11 cellular contexts compared by ENCODE assay signal in the genomic region with DNA sequence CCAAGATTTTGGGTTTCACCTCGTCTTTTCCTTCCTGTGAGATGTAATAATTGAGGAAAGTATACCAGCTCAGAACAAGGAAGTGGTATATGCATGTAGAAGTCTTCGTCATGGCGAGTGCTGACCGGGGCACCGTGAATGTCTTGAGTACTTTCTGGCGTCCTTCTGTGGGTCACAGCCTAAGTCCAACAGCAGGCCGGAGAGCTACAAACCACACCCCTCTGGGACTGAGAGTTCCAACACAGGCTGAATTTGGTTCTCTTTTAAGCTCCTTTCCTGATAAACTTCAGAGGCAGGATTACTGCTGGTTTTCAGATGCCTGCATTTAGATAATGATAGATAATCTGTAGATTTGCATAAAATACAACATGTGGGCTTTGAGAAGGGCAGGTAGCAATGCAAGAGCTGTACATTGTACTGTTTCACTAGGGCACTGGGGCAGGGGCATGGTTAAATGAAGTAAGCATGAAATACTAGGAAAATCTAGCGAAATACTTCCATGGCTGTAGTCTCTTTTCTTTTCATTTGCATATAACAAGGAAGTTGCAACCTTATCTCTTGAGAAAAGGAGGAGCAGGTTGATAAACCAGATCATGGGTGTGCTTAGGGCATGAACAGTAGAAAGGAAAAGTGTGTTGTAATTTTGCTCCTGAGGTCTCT. TPM values are rescaled to one million over a fixed set of nuclear protein-coding genes. Genes with fewer than 3 reads are reported as not detected.
DNase-seq lines count a peak whose midpoint lies in the region; ATAC-seq and TF ChIP-seq lines count a peak whose summit lies in the region.
"Had no signal": no experiment of that assay in that cellular context is flagged by ENCODE, and none has a peak within 500 bp of the region (broad histone marks: within the 10 kb centered on the region; RNA-seq: fewer than 3 reads in every experiment).

A gene with protein sequence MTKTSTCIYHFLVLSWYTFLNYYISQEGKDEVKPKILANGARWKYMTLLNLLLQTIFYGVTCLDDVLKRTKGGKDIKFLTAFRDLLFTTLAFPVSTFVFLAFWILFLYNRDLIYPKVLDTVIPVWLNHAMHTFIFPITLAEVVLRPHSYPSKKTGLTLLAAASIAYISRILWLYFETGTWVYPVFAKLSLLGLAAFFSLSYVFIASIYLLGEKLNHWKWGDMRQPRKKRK (minus strand): TSS at position 156 of the 660 bp plus-strand sequence. CDS start 44 bp downstream, at position 112.

- no peak within 1 kb of the TSS for H3K4me3 ChIP-seq in Loucy (ENCODE audit: low read length, poor library complexity, severe bottlenecking)
- H3K4me3 ChIP-seq in ectodermal cell (ENCODE audit: insufficient read depth, low read depth, low read length), result no peak within 1 kb of the TSS
- no peak within 1 kb of the TSS for H3K4me3 ChIP-seq in naive thymus-derived CD4-positive, alpha-beta T cell (ENCODE audit: low read length)
- no peak within 1 kb of the TSS for H3K4me3 ChIP-seq in CD4-positive, alpha-beta memory T cell (ENCODE audit: low read length in 2 of 2)

- H3K27ac Mint-ChIP-seq in CD14-positive monocyte, result peak within 1 kb of the TSS in 3 of 7 donors; percentile 56 to 79 (median 75)
- peak within 1 kb of the TSS in 4 of 9 donors; percentile 27 to 36 (median 32) for H3K27ac Mint-ChIP-seq in naive thymus-derived CD4-positive, alpha-beta T cell
- H3K27ac Mint-ChIP-seq in CD4-positive, alpha-beta memory T cell, result peak within 1 kb of the TSS in 1 of 7 donors; percentile 16
- H3K27ac Mint-ChIP-seq: B cell had no signal

- no peaks in the 10 kb centered on the region for H3K79me2 ChIP-seq in Loucy (ENCODE audit: insufficient read depth, low read length)

- CTCF ChIA-PET in naive thymus-derived CD4-positive, alpha-beta T cell (lab: Charles Lee), result no interaction called here
- CTCF ChIA-PET in CD4-positive, alpha-beta memory T cell (lab: Charles Lee; ENCODE audit: partially characterized antibody), result no interaction called here

- H2AFZ ChIP-seq in Loucy (ENCODE audit: low read length), result 0 out of 2 replicates have a peak within 1 kb of the TSS, but pooled peaks have one; percentile 52

- no peak within 1 kb of the TSS for H3K9ac ChIP-seq in Loucy (ENCODE audit: low read depth, low read length, poor library complexity, severe bottlenecking)

- ATAC-seq in naive thymus-derived CD4-positive, alpha-beta T cell, result peak; percentile 27
- no peak for ATAC-seq in GM18520 (IDR thresholded peaks at IDR 0.05; ENCODE audit: unreplicated experiment)

- intact Hi-C loops in CD14-positive monocyte (cut with micrococcal nuclease), result no loop called here
- intact Hi-C loops in naive thymus-derived CD4-positive, alpha-beta T cell (cut with micrococcal nuclease), result no loop called here
- intact Hi-C loops in CD4-positive, alpha-beta memory T cell (cut with micrococcal nuclease), result no loop called here

- H3K27me3 ChIP-seq in Loucy (ENCODE audit: insufficient read depth, low read length, poor library complexity, severe bottlenecking) (no peaks in the 10 kb centered on the region), ectodermal cell (ENCODE audit: control insufficient read depth, insufficient read depth, low read length, poor library complexity, severe bottlenecking) (no peaks in the 10 kb centered on the region)
- no peaks in the 10 kb centered on the region for H3K27me3 ChIP-seq in naive thymus-derived CD4-positive, alpha-beta T cell (ENCODE audit: control insufficient read depth in 2 of 2, insufficient read depth in 2 of 2, low read length in 2 of 2)
- no peaks in the 10 kb centered on the region for H3K27me3 ChIP-seq in CD4-positive, alpha-beta memory T cell (ENCODE audit: insufficient read depth, low read length)

- WGBS in ectodermal cell, 2 experiments, result 93 to 94% methylated on average over 8 of the region's 8 CpGs

- H3K4me1 ChIP-seq in Loucy (ENCODE audit: insufficient read depth, low read length, poor library complexity, severe bottlenecking) (peaks cover 11% of the 10 kb centered on the region), ectodermal cell (ENCODE audit: control insufficient read depth, insufficient read depth, low read length) (peaks cover 3% of the 10 kb centered on the region)
- H3K4me1 ChIP-seq in naive thymus-derived CD4-positive, alpha-beta T cell (ENCODE audit: control insufficient read depth in 2 of 2, insufficient read depth in 2 of 2, low read length in 2 of 2), result no peaks in the 10 kb centered on the region
- H3K4me1 ChIP-seq in CD4-positive, alpha-beta memory T cell (ENCODE audit: insufficient read depth, low read length), result no peaks in the 10 kb centered on the region

- POLR2A ChIA-PET in naive thymus-derived CD4-positive, alpha-beta T cell (lab: Charles Lee), result no interaction called here
- POLR2A ChIA-PET in CD4-positive, alpha-beta memory T cell (lab: Charles Lee; ENCODE audit: partially characterized antibody), result no interaction called here

- no peaks in the 10 kb centered on the region for H3K9me3 ChIP-seq in Loucy (ENCODE audit: insufficient read depth, low read depth, low read length)
- H3K9me3 ChIP-seq in ectodermal cell (ENCODE audit: control insufficient read depth, low read length), result no peaks in the 10 kb centered on the region
- no peaks in the 10 kb centered on the region for H3K9me3 ChIP-seq in naive thymus-derived CD4-positive, alpha-beta T cell (ENCODE audit: control insufficient read depth in 2 of 3, low read length in 3 of 3)
- no peaks in the 10 kb centered on the region for H3K9me3 ChIP-seq in CD4-positive, alpha-beta memory T cell (ENCODE audit: control insufficient read depth in 1 of 2, low read length in 2 of 2)

- H3F3A ChIP-seq in Loucy (ENCODE audit: low read depth), result no peaks in the 10 kb centered on the region

- no peaks in the 10 kb centered on the region for H3K36me3 Mint-ChIP-seq in CD14-positive monocyte
- H3K36me3 Mint-ChIP-seq in naive thymus-derived CD4-positive, alpha-beta T cell, result peaks cover 0 to 6% (median 0%) of the 10 kb centered on the region in 5 donors
- H3K36me3 Mint-ChIP-seq in CD4-positive, alpha-beta memory T cell, result no peaks in the 10 kb centered on the region

- no peak within 1 kb of the TSS for H3K4me3 Mint-ChIP-seq in CD14-positive monocyte
- no peak within 1 kb of the TSS for H3K4me3 Mint-ChIP-seq in naive thymus-derived CD4-positive, alpha-beta T cell
- H3K4me3 Mint-ChIP-seq in CD4-positive, alpha-beta memory T cell, result no peak within 1 kb of the TSS
- H3K4me3 Mint-ChIP-seq: B cell had no signal

- H3K27me3 Mint-ChIP-seq in CD14-positive monocyte (ENCODE audit: low read depth in 3 of 3), result peaks cover 0 to 8% (median 2%) of the 10 kb centered on the region in 3 donors
- peaks cover 0 to 3% (median 0%) of the 10 kb centered on the region in 5 donors for H3K27me3 Mint-ChIP-seq in naive thymus-derived CD4-positive, alpha-beta T cell
- peaks cover 0 to 2% of the 10 kb centered on the region in 2 donors for H3K27me3 Mint-ChIP-seq in CD4-positive, alpha-beta memory T cell

- no peaks in the 10 kb centered on the region for H4K20me1 ChIP-seq in Loucy (ENCODE audit: insufficient read depth, low read length, poor library complexity, severe bottlenecking)

- TF ChIP-seq CTCF in CD14-positive monocyte (IDR thresholded peaks at IDR 0.05) (no peak), Loucy (conservative IDR thresholded peaks at IDR 0.05; ENCODE audit: low read length) (no peak)

- H3K9me2 ChIP-seq in Loucy (replicated peaks; ENCODE audit: low read depth, low read length), result no peaks in the 10 kb centered on the region

- peak; percentile 46 for DNase-seq in CD14-positive monocyte (ENCODE audit: low spot score)
- DNase-seq in naive thymus-derived CD4-positive, alpha-beta T cell, result no peak
- DNase-seq in CD4-positive, alpha-beta memory T cell, result no peak
- DNase-seq in NCI-H1417 (lab: John Stamatoyannopoulos, UW), result no peak
- no peak for DNase-seq in AML-193 (lab: John Stamatoyannopoulos, UW)
- DNase-seq: activated T-cell treated with anti-CD3 and anti-CD28 coated beads for 4 hours, SHP77 treated with DMSO at 0.1 percent for 48 hours had no signal

- no peaks in the 10 kb centered on the region for H3K36me3 ChIP-seq in Loucy (ENCODE audit: insufficient read depth, low read length)
- no peaks in the 10 kb centered on the region for H3K36me3 ChIP-seq in ectodermal cell (ENCODE audit: control insufficient read depth, insufficient read depth, low read length)
- H3K36me3 ChIP-seq in naive thymus-derived CD4-positive, alpha-beta T cell (ENCODE audit: control insufficient read depth in 2 of 3, insufficient read depth in 3 of 3, low read length in 3 of 3), result no peaks in the 10 kb centered on the region
- no peaks in the 10 kb centered on the region for H3K36me3 ChIP-seq in CD4-positive, alpha-beta memory T cell (ENCODE audit: insufficient read depth, low read length)

- no peak within 1 kb of the TSS for H3K4me2 ChIP-seq in Loucy (ENCODE audit: low read depth, low read length, poor library complexity, severe bottlenecking)

- peaks cover 24% of the 10 kb centered on the region for H3K4me1 Mint-ChIP-seq in CD14-positive monocyte
- H3K4me1 Mint-ChIP-seq in naive thymus-derived CD4-positive, alpha-beta T cell, result peaks cover 0 to 7% (median 0%) of the 10 kb centered on the region in 7 donors
- H3K4me1 Mint-ChIP-seq in CD4-positive, alpha-beta memory T cell, result no peaks in the 10 kb centered on the region
- H3K4me1 Mint-ChIP-seq: B cell had no signal

- peaks cover 0 to 4% (median 3%) of the 10 kb centered on the region in 7 donors for H3K9me3 Mint-ChIP-seq in CD14-positive monocyte
- H3K9me3 Mint-ChIP-seq in naive thymus-derived CD4-positive, alpha-beta T cell, result peaks cover 0 to 10% (median 0%) of the 10 kb centered on the region in 11 donors
- no peaks in the 10 kb centered on the region for H3K9me3 Mint-ChIP-seq in CD4-positive, alpha-beta memory T cell

- peak within 1 kb of the TSS; percentile 64 for H3K27ac ChIP-seq in ectodermal cell (ENCODE audit: insufficient read depth, low read depth, low read length, poor library complexity, severe bottlenecking)
- no peak within 1 kb of the TSS for H3K27ac ChIP-seq in naive thymus-derived CD4-positive, alpha-beta T cell (ENCODE audit: low read depth, low read length)
- no peak within 1 kb of the TSS for H3K27ac ChIP-seq in CD4-positive, alpha-beta memory T cell (ENCODE audit: low read depth, low read length)

RNA-seq across cellular contexts. Expression of the gene that starts here (rescaled TPM):
- under 1 TPM in 1 of 2 donors, not detected in 1; 0.20 TPM for polyA plus RNA-seq in CD14-positive monocyte
- 0.91 TPM for polyA plus RNA-seq in ectodermal cell (2013, experiment 1 of 4)
- 0.34 TPM for polyA plus RNA-seq in ectodermal cell (2013, experiment 2 of 4)
- polyA plus RNA-seq in ectodermal cell (2013, experiment 3 of 4), result not detected
- 0.41 TPM for polyA plus RNA-seq in ectodermal cell (2013, experiment 4 of 4)
- 10 to 100 TPM in 4 of 5 experiments, 1 to 10 TPM in 1; 3.1 to 82.7 (median 27.2) TPM for total RNA-seq in naive thymus-derived CD4-positive, alpha-beta T cell
- 100 to 1,000 TPM in 1 of 2 donors, 10 to 100 TPM in 1; 64.6 to 109 TPM for polyA plus RNA-seq in naive thymus-derived CD4-positive, alpha-beta T cell
- total RNA-seq in CD4-positive, alpha-beta memory T cell, result 1 to 10 TPM; 7.0 to 8.0 TPM
- polyA plus RNA-seq in CD4-positive, alpha-beta memory T cell, result 10 to 100 TPM; 15.8 to 41.9 TPM

Comparison
In these comparisons a context has a peak if more than half of its experiments do, and no peak if none do; other contexts are left out.
1. RNA of the gene that starts here (polyA plus RNA-seq): 64.6 to 109 TPM in naive thymus-derived CD4-positive, alpha-beta T cell and 15.8 to 41.9 TPM in CD4-positive, alpha-beta memory T cell; 0.20 TPM in CD14-positive monocyte; every median in the first group is over 10 times any median in the second.
2. Peak in DNase-seq in CD14-positive monocyte; RNA of the gene not detected or under 1 TPM.